In the genomic region with DNA sequence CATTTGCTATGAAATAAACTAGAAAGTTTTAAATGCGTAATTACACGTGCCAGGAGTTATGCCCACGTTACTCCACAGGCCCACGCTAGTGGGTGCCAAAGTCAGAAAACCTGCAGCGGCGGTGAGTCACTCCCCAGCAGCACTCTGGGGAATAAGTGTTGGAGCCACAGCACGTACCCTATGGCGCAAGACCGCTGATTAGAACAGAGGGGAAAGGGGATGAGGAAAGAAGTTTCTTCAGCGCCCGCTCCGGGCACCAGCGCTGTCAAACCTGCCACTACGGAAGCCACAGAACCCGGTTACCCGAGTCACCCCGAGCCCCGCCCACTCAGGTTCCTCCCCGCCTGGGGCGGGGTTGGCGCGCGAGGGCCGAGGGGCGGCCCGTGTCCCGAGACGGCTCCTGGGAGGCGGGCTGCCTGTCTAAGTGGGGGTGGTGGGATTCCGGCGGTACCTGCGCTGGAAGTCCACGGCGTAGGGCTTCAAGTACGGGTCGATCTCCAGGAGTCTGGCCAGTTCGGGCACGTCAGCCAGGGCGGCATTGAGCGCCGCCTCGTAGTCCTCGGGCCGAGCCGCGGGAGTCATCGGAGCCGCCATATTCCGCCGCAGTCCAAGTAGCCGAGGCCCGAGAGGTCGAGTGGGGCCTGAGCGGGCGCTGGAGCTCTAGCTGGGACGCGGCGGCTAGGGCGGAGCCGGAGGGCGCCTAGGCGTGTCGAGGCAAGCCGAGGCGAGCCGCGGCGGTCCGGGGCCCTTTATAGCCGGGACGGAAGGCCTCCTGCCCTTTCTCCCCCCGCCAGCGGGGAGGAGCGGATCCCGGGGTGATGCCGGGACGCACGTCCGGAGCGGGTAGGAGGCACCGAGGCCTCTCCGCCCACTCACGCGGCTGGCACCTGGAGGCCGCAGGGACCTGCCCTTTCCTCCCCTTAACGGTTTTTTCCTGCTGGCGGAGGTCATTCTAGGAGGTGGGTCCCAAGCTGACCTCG, we compare ENCODE assay signal across 1 cellular context.
TF ChIP-seq lines count a peak whose summit lies in the region.

Gene GBE1 (minus strand): TSS at position 722 of the 980 bp plus-strand sequence. CDS start 128 bp downstream, at position 594.

TF ChIP-seq in HepG2, 621 proteins besides CTCF, POLR2A, EP300 and RAD21 (continued from another document and continues in another):
- TF ChIP-seq ELK4 (CRISPR knock-in tag; IDR thresholded peaks at IDR 0.05; ENCODE audit: borderline replicate concordance) (no peak), POLR2AphosphoS5 (IDR thresholded peaks at IDR 0.05; ENCODE audit: low read depth, low read length) (peak; percentile 87), NCOA2 (CRISPR knock-in tag; IDR thresholded peaks at IDR 0.05) (peak; percentile 28; the same call in 1 of the 2 replicates), ZNF282 (IDR thresholded peaks at IDR 0.05; ENCODE audit: partially characterized antibody) (no peak), ZNF644 (CRISPR knock-in tag; IDR thresholded peaks at IDR 0.05; ENCODE audit: low read depth) (peak; percentile 6; the same call in 1 of the 2 replicates), FOXK2 (IDR thresholded peaks at IDR 0.05) (no peak), KDM3A (CRISPR knock-in tag; IDR thresholded peaks at IDR 0.05; ENCODE audit: low read depth) (peak; percentile 75; the same call in 1 of the 2 replicates), ARID4A (CRISPR knock-in tag; IDR thresholded peaks at IDR 0.05; ENCODE audit: borderline replicate concordance) (peak; percentile 93), ZNF225 (CRISPR knock-in tag; IDR thresholded peaks at IDR 0.05) (no peak), GTF3A (CRISPR knock-in tag; conservative IDR thresholded peaks at IDR 0.05) (no peak), NONO (IDR thresholded peaks at IDR 0.05) (no peak), NONO (CRISPR knock-in tag; conservative IDR thresholded peaks at IDR 0.05) (peak; percentile 85), RXRA (CRISPR knock-in tag; IDR thresholded peaks at IDR 0.05) (peak; percentile 99), ZKSCAN5 (CRISPR knock-in tag; IDR thresholded peaks at IDR 0.05) (no peak), ZFX (CRISPR knock-in tag; IDR thresholded peaks at IDR 0.05; ENCODE audit: low read depth) (peak; percentile 92), LCORL (IDR thresholded peaks at IDR 0.05) (no peak), LCORL (CRISPR knock-in tag; IDR thresholded peaks at IDR 0.05) (peak; percentile 90; the same call in 1 of the 2 replicates), MATR3 (CRISPR knock-in tag; IDR thresholded peaks at IDR 0.05) (no peak), PATZ1 (CRISPR knock-in tag; IDR thresholded peaks at IDR 0.05) (peak; percentile 76), SALL1 (CRISPR knock-in tag; IDR thresholded peaks at IDR 0.05) (peak; percentile 88), ZNF496 (CRISPR knock-in tag; IDR thresholded peaks at IDR 0.05; ENCODE audit: insufficient replicate concordance) (no peak), ZBTB7B (CRISPR knock-in tag; IDR thresholded peaks at IDR 0.05) (peak; percentile 52), RAD51 (IDR thresholded peaks at IDR 0.05; ENCODE audit: borderline replicate concordance) (no peak), ZNF510 (CRISPR knock-in tag; IDR thresholded peaks at IDR 0.05; ENCODE audit: low read depth) (0 out of 2 replicates have a peak, but pooled peaks have one; percentile 47), ZNF569 (CRISPR knock-in tag; IDR thresholded peaks at IDR 0.05; ENCODE audit: borderline replicate concordance) (no peak), JUN (CRISPR knock-in tag; IDR thresholded peaks at IDR 0.05) (peak; percentile 58; the same call in 1 of the 2 replicates), SCMH1 (CRISPR knock-in tag; IDR thresholded peaks at IDR 0.05; ENCODE audit: borderline replicate concordance) (no peak), ZSCAN22 (CRISPR knock-in tag; IDR thresholded peaks at IDR 0.05) (no peak), KLF13 (CRISPR knock-in tag; IDR thresholded peaks at IDR 0.05) (0 out of 2 replicates have a peak, but pooled peaks have one; percentile 64), ZNF562 (CRISPR knock-in tag; IDR thresholded peaks at IDR 0.05; ENCODE audit: borderline replicate concordance) (no peak), PRMT3 (CRISPR knock-in tag; IDR thresholded peaks at IDR 0.05; ENCODE audit: borderline replicate concordance, low read depth) (peak; percentile 78), NFYB (CRISPR knock-in tag; IDR thresholded peaks at IDR 0.05) (peak; percentile 40), PHB2 (IDR thresholded peaks at IDR 0.05; ENCODE audit: partially characterized antibody) (no peak), ZNF124 (CRISPR knock-in tag; IDR thresholded peaks at IDR 0.05) (peak; percentile 90)
- TF ChIP-seq, protein P1, sequence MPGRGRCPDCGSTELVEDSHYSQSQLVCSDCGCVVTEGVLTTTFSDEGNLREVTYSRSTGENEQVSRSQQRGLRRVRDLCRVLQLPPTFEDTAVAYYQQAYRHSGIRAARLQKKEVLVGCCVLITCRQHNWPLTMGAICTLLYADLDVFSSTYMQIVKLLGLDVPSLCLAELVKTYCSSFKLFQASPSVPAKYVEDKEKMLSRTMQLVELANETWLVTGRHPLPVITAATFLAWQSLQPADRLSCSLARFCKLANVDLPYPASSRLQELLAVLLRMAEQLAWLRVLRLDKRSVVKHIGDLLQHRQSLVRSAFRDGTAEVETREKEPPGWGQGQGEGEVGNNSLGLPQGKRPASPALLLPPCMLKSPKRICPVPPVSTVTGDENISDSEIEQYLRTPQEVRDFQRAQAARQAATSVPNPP (CRISPR knock-in tag; IDR thresholded peaks at IDR 0.05): no peak
- TF ChIP-seq, protein P2, sequence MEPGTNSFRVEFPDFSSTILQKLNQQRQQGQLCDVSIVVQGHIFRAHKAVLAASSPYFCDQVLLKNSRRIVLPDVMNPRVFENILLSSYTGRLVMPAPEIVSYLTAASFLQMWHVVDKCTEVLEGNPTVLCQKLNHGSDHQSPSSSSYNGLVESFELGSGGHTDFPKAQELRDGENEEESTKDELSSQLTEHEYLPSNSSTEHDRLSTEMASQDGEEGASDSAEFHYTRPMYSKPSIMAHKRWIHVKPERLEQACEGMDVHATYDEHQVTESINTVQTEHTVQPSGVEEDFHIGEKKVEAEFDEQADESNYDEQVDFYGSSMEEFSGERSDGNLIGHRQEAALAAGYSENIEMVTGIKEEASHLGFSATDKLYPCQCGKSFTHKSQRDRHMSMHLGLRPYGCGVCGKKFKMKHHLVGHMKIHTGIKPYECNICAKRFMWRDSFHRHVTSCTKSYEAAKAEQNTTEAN (CRISPR knock-in tag; conservative IDR thresholded peaks at IDR 0.05): peak; percentile 71; the same call in 1 of the 2 replicates
- TF ChIP-seq, protein P3, sequence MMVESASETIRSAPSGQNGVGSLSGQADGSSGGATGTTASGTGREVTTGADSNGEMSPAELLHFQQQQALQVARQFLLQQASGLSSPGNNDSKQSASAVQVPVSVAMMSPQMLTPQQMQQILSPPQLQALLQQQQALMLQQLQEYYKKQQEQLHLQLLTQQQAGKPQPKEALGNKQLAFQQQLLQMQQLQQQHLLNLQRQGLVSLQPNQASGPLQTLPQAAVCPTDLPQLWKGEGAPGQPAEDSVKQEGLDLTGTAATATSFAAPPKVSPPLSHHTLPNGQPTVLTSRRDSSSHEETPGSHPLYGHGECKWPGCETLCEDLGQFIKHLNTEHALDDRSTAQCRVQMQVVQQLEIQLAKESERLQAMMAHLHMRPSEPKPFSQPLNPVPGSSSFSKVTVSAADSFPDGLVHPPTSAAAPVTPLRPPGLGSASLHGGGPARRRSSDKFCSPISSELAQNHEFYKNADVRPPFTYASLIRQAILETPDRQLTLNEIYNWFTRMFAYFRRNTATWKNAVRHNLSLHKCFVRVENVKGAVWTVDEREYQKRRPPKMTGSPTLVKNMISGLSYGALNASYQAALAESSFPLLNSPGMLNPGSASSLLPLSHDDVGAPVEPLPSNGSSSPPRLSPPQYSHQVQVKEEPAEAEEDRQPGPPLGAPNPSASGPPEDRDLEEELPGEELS (CRISPR knock-in tag; IDR thresholded peaks at IDR 0.05): peak; percentile 58
- TF ChIP-seq, protein P4, sequence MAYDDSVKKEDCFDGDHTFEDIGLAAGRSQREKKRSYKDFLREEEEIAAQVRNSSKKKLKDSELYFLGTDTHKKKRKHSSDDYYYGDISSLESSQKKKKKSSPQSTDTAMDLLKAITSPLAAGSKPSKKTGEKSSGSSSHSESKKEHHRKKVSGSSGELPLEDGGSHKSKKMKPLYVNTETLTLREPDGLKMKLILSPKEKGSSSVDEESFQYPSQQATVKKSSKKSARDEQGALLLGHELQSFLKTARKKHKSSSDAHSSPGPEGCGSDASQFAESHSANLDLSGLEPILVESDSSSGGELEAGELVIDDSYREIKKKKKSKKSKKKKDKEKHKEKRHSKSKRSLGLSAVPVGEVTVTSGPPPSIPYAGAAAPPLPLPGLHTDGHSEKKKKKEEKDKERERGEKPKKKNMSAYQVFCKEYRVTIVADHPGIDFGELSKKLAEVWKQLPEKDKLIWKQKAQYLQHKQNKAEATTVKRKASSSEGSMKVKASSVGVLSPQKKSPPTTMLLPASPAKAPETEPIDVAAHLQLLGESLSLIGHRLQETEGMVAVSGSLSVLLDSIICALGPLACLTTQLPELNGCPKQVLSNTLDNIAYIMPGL (CRISPR knock-in tag; IDR thresholded peaks at IDR 0.05; ENCODE audit: borderline replicate concordance in 1 of 2, low read depth in 1 of 2): peak; percentile 83 to 95
- TF ChIP-seq, protein P5, sequence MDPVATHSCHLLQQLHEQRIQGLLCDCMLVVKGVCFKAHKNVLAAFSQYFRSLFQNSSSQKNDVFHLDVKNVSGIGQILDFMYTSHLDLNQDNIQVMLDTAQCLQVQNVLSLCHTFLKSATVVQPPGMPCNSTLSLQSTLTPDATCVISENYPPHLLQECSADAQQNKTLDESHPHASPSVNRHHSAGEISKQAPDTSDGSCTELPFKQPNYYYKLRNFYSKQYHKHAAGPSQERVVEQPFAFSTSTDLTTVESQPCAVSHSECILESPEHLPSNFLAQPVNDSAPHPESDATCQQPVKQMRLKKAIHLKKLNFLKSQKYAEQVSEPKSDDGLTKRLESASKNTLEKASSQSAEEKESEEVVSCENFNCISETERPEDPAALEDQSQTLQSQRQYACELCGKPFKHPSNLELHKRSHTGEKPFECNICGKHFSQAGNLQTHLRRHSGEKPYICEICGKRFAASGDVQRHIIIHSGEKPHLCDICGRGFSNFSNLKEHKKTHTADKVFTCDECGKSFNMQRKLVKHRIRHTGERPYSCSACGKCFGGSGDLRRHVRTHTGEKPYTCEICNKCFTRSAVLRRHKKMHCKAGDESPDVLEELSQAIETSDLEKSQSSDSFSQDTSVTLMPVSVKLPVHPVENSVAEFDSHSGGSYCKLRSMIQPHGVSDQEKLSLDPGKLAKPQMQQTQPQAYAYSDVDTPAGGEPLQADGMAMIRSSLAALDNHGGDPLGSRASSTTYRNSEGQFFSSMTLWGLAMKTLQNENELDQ (CRISPR knock-in tag; IDR thresholded peaks at IDR 0.05; ENCODE audit: borderline replicate concordance): 0 out of 2 replicates have a peak, but pooled peaks have one; percentile 8
- TF ChIP-seq, protein P6, sequence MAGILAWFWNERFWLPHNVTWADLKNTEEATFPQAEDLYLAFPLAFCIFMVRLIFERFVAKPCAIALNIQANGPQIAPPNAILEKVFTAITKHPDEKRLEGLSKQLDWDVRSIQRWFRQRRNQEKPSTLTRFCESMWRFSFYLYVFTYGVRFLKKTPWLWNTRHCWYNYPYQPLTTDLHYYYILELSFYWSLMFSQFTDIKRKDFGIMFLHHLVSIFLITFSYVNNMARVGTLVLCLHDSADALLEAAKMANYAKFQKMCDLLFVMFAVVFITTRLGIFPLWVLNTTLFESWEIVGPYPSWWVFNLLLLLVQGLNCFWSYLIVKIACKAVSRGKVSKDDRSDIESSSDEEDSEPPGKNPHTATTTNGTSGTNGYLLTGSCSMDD (CRISPR knock-in tag; IDR thresholded peaks at IDR 0.05): no peak
